In genomic region chr2:79447462-79447861, GRCh38 we compare ENCODE assay signal across 30 cellular contexts.
"Had no signal": no experiment of that assay in that cellular context is flagged by ENCODE, and none has a peak within 500 bp of the region (broad histone marks: within the 10 kb centered on the region; RNA-seq: fewer than 3 reads in every experiment).

No MANE protein-coding gene starts in this region.

- H3K4me3 ChIP-seq: adrenal gland, body of pancreas, breast epithelium, cardiac muscle cell, coronary artery, dorsolateral prefrontal cortex, heart left ventricle had no signal

- H3K27ac ChIP-seq: adrenal gland, body of pancreas, breast epithelium, cardiac muscle cell, coronary artery, heart left ventricle, WERI-Rb-1 had no signal

- H3K9me3 ChIP-seq: adrenal gland, body of pancreas, breast epithelium had no signal

- H3K27me3 ChIP-seq: adrenal gland, body of pancreas, breast epithelium, cardiac muscle cell, dorsolateral prefrontal cortex, heart left ventricle had no signal

- H3K4me1 ChIP-seq: adrenal gland, body of pancreas, breast epithelium, heart left ventricle had no signal

- H3K36me3 ChIP-seq: adrenal gland, breast epithelium, cardiac muscle cell, heart left ventricle, WERI-Rb-1 had no signal

- DNase-seq: activated CD4-positive, alpha-beta memory T cell treated with anti-CD3 and anti-CD28 coated beads for 36 hours; activated CD4-positive, alpha-beta T cell treated with anti-CD3 and anti-CD28 coated beads for 36 hours; activated CD4-positive, alpha-beta T cell treated with anti-CD3 and anti-CD28 coated beads, Interleukin-2, amount 10 ng/mL, durations not matched to agents 24 days and 14 days; activated CD4-positive, CD25-positive, alpha-beta regulatory T cell; activated CD4-positive, CD25-positive, alpha-beta regulatory T cell treated with anti-CD3 and anti-CD28 coated beads, Interleukin-2, amount 50 U/mL, for 72 hours; activated CD8-positive, alpha-beta memory T cell treated with anti-CD3 and anti-CD28 coated beads, Interleukin-2, amount 10 ng/mL, durations not matched to agents 7 days and 5 days; activated CD8-positive, alpha-beta memory T cell treated with anti-CD3 and anti-CD28 coated beads, Interleukin-2, amount 50 U/mL, for 4 hours; activated CD8-positive, alpha-beta T cell treated with anti-CD3 and anti-CD28 coated beads, Interleukin-2, amount 10 ng/mL, durations not matched to agents 7 days and 5 days; activated effector memory CD4-positive, alpha-beta T cell treated with anti-CD3 and anti-CD28 coated beads, Interleukin-2, amount 50 U/mL, for 16 hours; activated naive CD4-positive, alpha-beta T cell treated with anti-CD3 and anti-CD28 coated beads for 36 hours; activated naive CD8-positive, alpha-beta T cell treated with anti-CD3 and anti-CD28 coated beads for 36 hours; activated naive CD8-positive, alpha-beta T cell treated with anti-CD3 and anti-CD28 coated beads, Interleukin-2, amount 50 U/mL, for 24 hours; activated T-cell treated with anti-CD3 and anti-CD28 coated beads, Interleukin-2, amount 50 U/mL, for 1 hour; activated T-cell treated with anti-CD3 and anti-CD28 coated beads, Interleukin-2, amount 50 U/mL, for 48 hours; amygdala; aorta; body of pancreas; dorsolateral prefrontal cortex; effector memory CD4-positive, alpha-beta T cell; endodermal cell; foreskin fibroblast; glutamatergic neuron; heart left ventricle; T-helper 17 cell; T1000; WERI-Rb-1 had no signal
